ENCODE assay signal across 13 cellular contexts in the genomic region with DNA sequence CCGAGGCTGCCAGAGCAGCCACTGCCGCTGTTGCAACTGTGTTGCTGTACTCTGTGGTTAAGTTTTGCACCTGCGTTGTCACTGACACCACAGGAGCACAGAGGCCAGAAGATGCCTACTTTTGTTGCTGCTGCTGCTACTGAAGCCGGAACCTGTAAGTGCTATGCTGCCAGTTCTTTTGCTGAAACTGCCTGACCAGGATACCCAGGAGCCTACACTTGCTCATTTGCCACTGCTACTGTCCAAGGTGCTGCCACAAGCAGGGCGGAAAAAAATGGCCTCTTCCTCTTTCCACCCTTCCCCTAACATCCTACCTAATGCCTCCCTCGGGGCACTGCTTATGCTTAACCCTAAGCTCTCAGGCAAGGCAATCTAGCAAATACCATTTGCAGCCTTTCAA. TPM values are rescaled to one million over a fixed set of nuclear protein-coding genes. Genes with fewer than 3 reads are reported as not detected.
DNase-seq lines count a peak whose midpoint lies in the region; ATAC-seq and TF ChIP-seq lines count a peak whose summit lies in the region.
"Had no signal": no experiment of that assay in that cellular context is flagged by ENCODE, and none has a peak within 500 bp of the region (broad histone marks: within the 10 kb centered on the region; RNA-seq: fewer than 3 reads in every experiment).

No MANE protein-coding gene starts in this region.

- H3K27ac ChIP-seq in HUES64 (ENCODE audit: low read depth, low read length) (peak overlapping the region; percentile 94; the same call in 1 of the 2 replicates), SK-N-SH (ENCODE audit: low read depth in 2 of 2, low read length in 1 of 2) (no peak overlapping the region), adrenal gland (no peak overlapping the region)

- H3K27ac Mint-ChIP-seq in Caco-2 (ENCODE audit: unreplicated experiment), result no peak overlapping the region
- H3K27ac Mint-ChIP-seq in activated T-helper 2 cell treated with anti-CD3 and anti-CD28 coated beads, Interferon-gamma antibody, Interleukin-2, Interleukin-4, amounts not matched to agents 10 μg/mL and 5 μg/mL and 100 μg/mL, durations not matched to agents 14 hours and 24 hours and 36 hours, result no peak overlapping the region
- H3K27ac Mint-ChIP-seq: activated naive CD8-positive, alpha-beta T cell treated with anti-CD3 and anti-CD28 coated beads, Interleukin-2, amount 50 U/mL, for 24 hours had no signal

- H3K4me1 ChIP-seq in Caco-2 (no peaks in the 10 kb centered on the region), HUES64 (ENCODE audit: insufficient read depth, low read length) (peaks cover 57% of the 10 kb centered on the region), SK-N-SH (ENCODE audit: control insufficient read depth in 1 of 2, insufficient read depth in 2 of 2, low read depth in 1 of 2, low read length in 1 of 2) (no peaks in the 10 kb centered on the region), adrenal gland (replicated peaks in 1 of 2) (no peaks in the 10 kb centered on the region)

- TF ChIP-seq EP300 in SK-N-SH (IDR thresholded peaks at IDR 0.05; ENCODE audit: borderline replicate concordance in 1 of 2, low read depth in 1 of 2, low read length in 1 of 2), result no peak

- H3K9me2 ChIP-seq in SK-N-SH, result no peaks in the 10 kb centered on the region

- TF ChIP-seq RAD21 in SK-N-SH (IDR thresholded peaks at IDR 0.05; ENCODE audit: low read length), result no peak

- POLR2A ChIA-PET in Caco-2 (lab: Charles Lee) (no interaction called here), SK-N-SH (lab: Yijun Ruan, JAX) (no interaction called here)

- WGBS in HUES64, result 65% methylated on average over 6 of the region's 6 CpGs
- 72% methylated on average over 6 of the region's 6 CpGs for WGBS in SK-N-SH (ENCODE audit: low lambda C conversion rate)
- WGBS in adrenal gland, 4 donors, result 40 to 44% (median 42%) methylated on average over 5 to 6 of the region's 6 CpGs

- BruUV-seq in Caco-2 (replicated peaks; lab: Mats Ljungman, UMichigan), result no TSS peak

- CTCF ChIA-PET in Caco-2 (lab: Charles Lee) (no interaction called here), SK-N-SH (lab: Yijun Ruan, JAX) (no interaction called here)

- H3K4me3 ChIP-seq in Caco-2 (ENCODE audit: low read depth, low read length) (no peak overlapping the region), HUES64 (ENCODE audit: low read length) (no peak overlapping the region), SK-N-SH (ENCODE audit: low read depth in 2 of 2, low read length in 1 of 2) (no peak overlapping the region), adrenal gland (no peak overlapping the region)
- H3K4me3 ChIP-seq: MG63 had no signal

- no peak overlapping the region for H3K4me3 Mint-ChIP-seq in Caco-2 (ENCODE audit: unreplicated experiment)
- H3K4me3 Mint-ChIP-seq in activated T-helper 2 cell treated with anti-CD3 and anti-CD28 coated beads, Interferon-gamma antibody, Interleukin-2, Interleukin-4, amounts not matched to agents 10 μg/mL and 5 μg/mL and 100 μg/mL, durations not matched to agents 14 hours and 24 hours and 36 hours (ENCODE audit: low read depth), result no peak overlapping the region
- H3K4me3 Mint-ChIP-seq: activated naive CD8-positive, alpha-beta T cell treated with anti-CD3 and anti-CD28 coated beads, Interleukin-2, amount 50 U/mL, for 24 hours had no signal

- H4K20me1 ChIP-seq in SK-N-SH (ENCODE audit: insufficient read depth), result no peaks in the 10 kb centered on the region

- H3F3A ChIP-seq in SK-N-SH (replicated peaks; ENCODE audit: insufficient read depth), result no peaks in the 10 kb centered on the region

- H2AFZ ChIP-seq in SK-N-SH (ENCODE audit: low read depth), result no peak overlapping the region

- no peak for TF ChIP-seq CTCF in Caco-2 (IDR thresholded peaks at IDR 0.05; ENCODE audit: insufficient read depth in 1 of 2, low read depth in 1 of 2, low read length in 1 of 2, severe bottlenecking in 1 of 2, unreplicated experiment in 1 of 2)
- TF ChIP-seq CTCF in SK-N-SH (IDR thresholded peaks at IDR 0.05), result no peak
- TF ChIP-seq CTCF in adrenal gland (IDR thresholded peaks at IDR 0.05), result no peak

- H3K9me3 Mint-ChIP-seq in Caco-2 (ENCODE audit: unreplicated experiment), result no peaks in the 10 kb centered on the region
- no peaks in the 10 kb centered on the region for H3K9me3 Mint-ChIP-seq in activated T-helper 2 cell treated with anti-CD3 and anti-CD28 coated beads, Interferon-gamma antibody, Interleukin-2, Interleukin-4, amounts not matched to agents 10 μg/mL and 5 μg/mL and 100 μg/mL, durations not matched to agents 14 hours and 24 hours and 36 hours
- H3K9me3 Mint-ChIP-seq: activated naive CD8-positive, alpha-beta T cell treated with anti-CD3 and anti-CD28 coated beads, Interleukin-2, amount 50 U/mL, for 24 hours had no signal

- intact Hi-C loops in Caco-2 (cut with micrococcal nuclease; ENCODE audit: unreplicated experiment), result no loop called here
- intact Hi-C loops in adrenal gland (cut with DNase I), result no loop called here
- intact Hi-C loops in activated T-helper 2 cell treated with anti-CD3 and anti-CD28 coated beads, Interferon-gamma antibody, Interleukin-2, Interleukin-4, amounts not matched to agents 10 μg/mL and 5 μg/mL and 100 μg/mL, durations not matched to agents 14 hours and 24 hours and 36 hours (cut with micrococcal nuclease), result no loop called here

- no peaks in the 10 kb centered on the region for H3K79me2 ChIP-seq in SK-N-SH (ENCODE audit: insufficient read depth)

- peaks cover 3% of the 10 kb centered on the region for H3K27me3 Mint-ChIP-seq in Caco-2 (ENCODE audit: insufficient read depth, unreplicated experiment)
- no peaks in the 10 kb centered on the region for H3K27me3 Mint-ChIP-seq in activated T-helper 2 cell treated with anti-CD3 and anti-CD28 coated beads, Interferon-gamma antibody, Interleukin-2, Interleukin-4, amounts not matched to agents 10 μg/mL and 5 μg/mL and 100 μg/mL, durations not matched to agents 14 hours and 24 hours and 36 hours (ENCODE audit: low read depth)

- no peak for ATAC-seq in HG03175 (IDR thresholded peaks at IDR 0.05; ENCODE audit: unreplicated experiment)
- ATAC-seq in GM18907 (IDR thresholded peaks at IDR 0.05; ENCODE audit: unreplicated experiment), result no peak
- ATAC-seq: activated naive CD8-positive, alpha-beta T cell treated with anti-CD3 and anti-CD28 coated beads, Interleukin-2, amount 50 U/mL, for 24 hours had no signal

- H3K4me1 Mint-ChIP-seq in Caco-2 (ENCODE audit: low read depth, unreplicated experiment), result peaks cover 6% of the 10 kb centered on the region
- H3K4me1 Mint-ChIP-seq in activated T-helper 2 cell treated with anti-CD3 and anti-CD28 coated beads, Interferon-gamma antibody, Interleukin-2, Interleukin-4, amounts not matched to agents 10 μg/mL and 5 μg/mL and 100 μg/mL, durations not matched to agents 14 hours and 24 hours and 36 hours (ENCODE audit: low read depth), result no peaks in the 10 kb centered on the region
- H3K4me1 Mint-ChIP-seq: activated naive CD8-positive, alpha-beta T cell treated with anti-CD3 and anti-CD28 coated beads, Interleukin-2, amount 50 U/mL, for 24 hours had no signal

- H3K9me3 ChIP-seq in Caco-2 (no peaks in the 10 kb centered on the region), HUES64 (ENCODE audit: insufficient read depth, low read depth, low read length) (no peaks in the 10 kb centered on the region), SK-N-SH (no peaks in the 10 kb centered on the region), adrenal gland (replicated peaks in 1 of 3) (no peaks in the 10 kb centered on the region)
- H3K9me3 ChIP-seq: MG63 had no signal

- no peak overlapping the region for H3K4me2 ChIP-seq in SK-N-SH

- no peak overlapping the region for H3K9ac ChIP-seq in HUES64 (ENCODE audit: low read depth, low read length)
- H3K9ac ChIP-seq in SK-N-SH, result no peak overlapping the region

- no peak for TF ChIP-seq POLR2A in adrenal gland (IDR thresholded peaks at IDR 0.05)

- no peaks in the 10 kb centered on the region for H3K27me3 ChIP-seq in Caco-2 (replicated peaks; ENCODE audit: control insufficient read depth, insufficient read depth, low read length)
- no peaks in the 10 kb centered on the region for H3K27me3 ChIP-seq in HUES64 (ENCODE audit: insufficient read depth, low read length)
- no peaks in the 10 kb centered on the region for H3K27me3 ChIP-seq in SK-N-SH (ENCODE audit: insufficient read depth)
- no peaks in the 10 kb centered on the region for H3K27me3 ChIP-seq in adrenal gland

- DNase-seq in Caco-2 (peak; percentile 6 to 31), SK-N-SH (no peak), iPS-NIHi7 (ENCODE audit: extremely low spot score) (peak; percentile 73), adrenal gland (no peak)
- no peak for DNase-seq in activated T-helper 2 cell treated with anti-CD3 and anti-CD28 coated beads, Interferon-gamma antibody, Interleukin-2, Interleukin-4, amounts not matched to agents 10 μg/mL and 5 μg/mL and 100 μg/mL, durations not matched to agents 14 hours and 24 hours and 36 hours (ENCODE audit: low spot score)
- DNase-seq: activated CD4-positive, alpha-beta T cell treated with anti-CD3 and anti-CD28 coated beads, Interleukin-2, amount 50 U/mL, for 48 hours; activated naive CD8-positive, alpha-beta T cell treated with anti-CD3 and anti-CD28 coated beads, Interleukin-2, amount 50 U/mL, for 24 hours; MG63; Right ventricle myocardium superior; stimulated activated CD8-positive, alpha-beta memory T cell treated with anti-CD3 and anti-CD28 coated beads, Interleukin-4, amount 100 ng/mL, for 48 hours had no signal

- H3K36me3 ChIP-seq in Caco-2 (ENCODE audit: control insufficient read depth, insufficient read depth, low read length) (no peaks in the 10 kb centered on the region), HUES64 (ENCODE audit: insufficient read depth, low read length) (no peaks in the 10 kb centered on the region), SK-N-SH (replicated peaks in 1 of 2; ENCODE audit: control insufficient read depth in 1 of 2, insufficient read depth in 2 of 2, low read length in 1 of 2) (no peaks in the 10 kb centered on the region), adrenal gland (replicated peaks in 1 of 2) (no peaks in the 10 kb centered on the region)
- H3K36me3 ChIP-seq: MG63 had no signal

- peaks cover 5% of the 10 kb centered on the region for H3K36me3 Mint-ChIP-seq in Caco-2 (ENCODE audit: insufficient read depth, unreplicated experiment)
- H3K36me3 Mint-ChIP-seq in activated T-helper 2 cell treated with anti-CD3 and anti-CD28 coated beads, Interferon-gamma antibody, Interleukin-2, Interleukin-4, amounts not matched to agents 10 μg/mL and 5 μg/mL and 100 μg/mL, durations not matched to agents 14 hours and 24 hours and 36 hours (ENCODE audit: low read depth), result no peaks in the 10 kb centered on the region

TF ChIP-seq in SK-N-SH, 30 proteins besides CTCF, POLR2A, EP300 and RAD21 (continues in another document):
- no peak for TF ChIP-seq JUND (IDR thresholded peaks at IDR 0.05)

RNA-seq across cellular contexts. Expression of gene NBEA, which starts 29.0 kb away (rescaled TPM):
- total RNA-seq in Caco-2 (2022) (0.54 and 1.0 TPM in 2 replicates), adrenal gland (10 to 100 TPM; 10.3 to 19.7 (median 15.7) TPM)
- polyA plus RNA-seq in HUES64 (2013, experiment 1 of 2), result 10.4 TPM
- 11.7 TPM for polyA plus RNA-seq in HUES64 (2013, experiment 2 of 2)
- polyA plus RNA-seq in SK-N-SH (2012; rRNA removed) (12.3 and 17.1 TPM in 2 replicates), adrenal gland (10 to 100 TPM in 1 of 3 donors, 1 to 10 TPM in 2; 3.1 to 12.1 (median 3.9) TPM)
- polyA plus RNA-seq in SK-N-SH (2012; cell fraction: cytosol; rRNA removed), result 16.7 and 18.2 TPM in 2 replicates
- polyA plus RNA-seq in SK-N-SH (2012; cell fraction: nucleus; rRNA removed), result 8.7 and 17.7 TPM in 2 replicates
- 0.14 and 0.23 TPM in 2 replicates for total RNA-seq in activated T-helper 2 cell treated with anti-CD3 and anti-CD28 coated beads, Interferon-gamma antibody, Interleukin-2, Interleukin-4, amounts not matched to agents 10 μg/mL and 5 μg/mL and 100 μg/mL, durations not matched to agents 14 hours and 24 hours and 36 hours

Comparison
In these comparisons a context has a peak if more than half of its experiments do, and no peak if none do; other contexts are left out.
1. DNase-seq: peak in Caco-2 (2 of 2) and iPS-NIHi7 (single experiment); none in SK-N-SH (single experiment), adrenal gland (0 of 7) and activated T-helper 2 cell treated with anti-CD3 and anti-CD28 coated beads, Interferon-gamma antibody, Interleukin-2, Interleukin-4, amounts not matched to agents 10 μg/mL and 5 μg/mL and 100 μg/mL, durations not matched to agents 14 hours and 24 hours and 36 hours (single experiment).